ENCODE assay signal across 8 cellular contexts in the genomic region with DNA sequence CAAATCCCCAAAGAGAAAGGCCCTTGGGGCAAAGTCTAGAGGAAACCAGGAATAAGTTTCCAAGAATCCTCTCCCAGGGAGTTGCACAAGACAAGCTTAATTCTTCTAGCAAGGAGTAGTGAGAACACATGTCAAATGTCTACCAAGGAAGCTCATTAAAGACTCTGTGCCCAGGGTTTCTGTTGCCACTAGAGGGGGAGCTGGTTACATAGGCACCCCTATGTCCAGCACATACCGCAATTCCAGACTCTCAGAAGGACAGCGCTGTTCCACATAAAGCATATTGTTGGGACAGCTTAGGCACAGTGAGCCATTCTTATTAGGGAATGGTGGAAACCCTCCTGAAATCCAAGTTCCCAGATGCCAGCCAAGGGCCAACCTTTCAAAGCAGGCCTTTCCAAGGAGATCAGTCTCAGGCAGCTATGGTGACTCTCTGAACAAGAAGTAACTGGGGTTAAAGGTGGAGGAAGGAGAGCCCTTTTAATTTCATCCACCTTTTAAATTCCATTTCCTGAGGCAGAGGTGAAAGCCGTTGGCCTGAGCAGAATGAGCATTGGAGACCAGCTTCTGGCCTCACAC.
DNase-seq lines count a peak whose midpoint lies in the region; ATAC-seq and TF ChIP-seq lines count a peak whose summit lies in the region.

No MANE protein-coding gene starts in this region.

- no peak for ATAC-seq in HG02642 (IDR thresholded peaks at IDR 0.05; ENCODE audit: poor library complexity, unreplicated experiment)
- ATAC-seq in GM21529 (IDR thresholded peaks at IDR 0.05; ENCODE audit: unreplicated experiment) = no peak
- no peak for ATAC-seq in HG03469 (IDR thresholded peaks at IDR 0.05; ENCODE audit: unreplicated experiment)
- ATAC-seq in GM21515 (IDR thresholded peaks at IDR 0.05; ENCODE audit: unreplicated experiment) = no peak

- peaks cover 3% of the 10 kb centered on the region for H3K36me3 Mint-ChIP-seq in brain

- H3K4me3 Mint-ChIP-seq in brain = no peak overlapping the region

- DNase-seq in Caki2 (ENCODE audit: low read depth) (peak; percentile 38), LoVo (ENCODE audit: low spot score) (peak; percentile 53), kidney tubule cell (ENCODE audit: low spot score) (peak; percentile 48)

- peaks cover 2 to 16% (median 5%) of the 10 kb centered on the region in 5 experiments for H3K9me3 Mint-ChIP-seq in brain

- no peaks in the 10 kb centered on the region for H3K27me3 Mint-ChIP-seq in brain

- peaks cover 32% of the 10 kb centered on the region for H3K4me1 Mint-ChIP-seq in brain

- TF ChIP-seq CTCF in brain (conservative IDR thresholded peaks at IDR 0.05) = peak; percentile 60 to 70

- H3K27ac Mint-ChIP-seq in brain = peak overlapping the region in 2 of 5 experiments; percentile 3 to 44

- in situ Hi-C loops in Caki2 (cut with HindIII; ENCODE audit: low pct_unique_long_range_greater_than_20kb, low sequenced_read_pairs) = no loop called here
